In genomic region chr17:74682028-74682427, GRCh38 we compare ENCODE assay signal across 18 cellular contexts. TPM values are rescaled to one million over a fixed set of nuclear protein-coding genes. Genes with fewer than 3 reads are reported as not detected.
"Had no signal": no experiment of that assay in that cellular context is flagged by ENCODE, and none has a peak within 500 bp of the region (broad histone marks: within the 10 kb centered on the region; RNA-seq: fewer than 3 reads in every experiment).

No MANE protein-coding gene starts in this region.

- H3K4me3 ChIP-seq: ascending aorta, breast epithelium, left ventricle myocardium inferior, mucosa of descending colon, pancreas, sigmoid colon, tibial artery had no signal

- ATAC-seq: activated CD8-positive, alpha-beta T cell treated with anti-CD3 and anti-CD28 coated beads, Interleukin-2, amount 10 ng/mL, durations not matched to agents 7 days and 5 days; activated T-cell treated with anti-CD3 and anti-CD28 coated beads, Interleukin-2, amount 50 U/mL, for 4 hours; mucosa of descending colon had no signal

- H3K27ac ChIP-seq: ascending aorta, breast epithelium, left ventricle myocardium inferior, pancreas, sigmoid colon, tibial artery had no signal

- DNase-seq: activated CD4-positive, alpha-beta T cell treated with anti-CD3 and anti-CD28 coated beads, Interleukin-2, amount 10 ng/mL, durations not matched to agents 24 days and 14 days; activated CD8-positive, alpha-beta T cell treated with anti-CD3 and anti-CD28 coated beads, Interleukin-2, amount 10 ng/mL, durations not matched to agents 7 days and 5 days; activated naive CD4-positive, alpha-beta T cell treated with anti-CD3 and anti-CD28 coated beads, Interleukin-2, amount 50 U/mL, for 16 hours; activated T-cell treated with anti-CD3 and anti-CD28 coated beads, Interleukin-2, amount 50 U/mL, for 4 hours; cortex of kidney; effector CD4-positive, alpha-beta T cell; head of caudate nucleus; left ventricle myocardium inferior; mammary epithelial cell; mucosa of descending colon; naive B cell; pancreas; sigmoid colon; stimulated activated naive CD4-positive, alpha-beta T cell; tibial artery had no signal

- H3K9me3 ChIP-seq: ascending aorta, breast epithelium, left ventricle myocardium inferior, mucosa of descending colon, pancreas, sigmoid colon, tibial artery had no signal

- H3K4me1 ChIP-seq: ascending aorta, breast epithelium, pancreas, sigmoid colon, tibial artery had no signal

- H3K36me3 ChIP-seq: ascending aorta, breast epithelium, left ventricle myocardium inferior, pancreas, sigmoid colon, tibial artery had no signal

- H3K27me3 ChIP-seq: ascending aorta had no signal

RNA-seq across cellular contexts. Expression of gene CD300LF, which starts 30.7 kb away (rescaled TPM):
- total RNA-seq: activated CD4-positive, alpha-beta T cell treated with anti-CD3 and anti-CD28 coated beads, Interleukin-2, amount 10 ng/mL, durations not matched to agents 24 days and 14 days; activated CD8-positive, alpha-beta T cell treated with anti-CD3 and anti-CD28 coated beads, Interleukin-2, amount 10 ng/mL, durations not matched to agents 7 days and 5 days; activated T-cell treated with anti-CD3 and anti-CD28 coated beads, Interleukin-2, amount 50 U/mL, for 4 hours; ascending aorta; kidney epithelial cell; mammary epithelial cell had no signal
- polyA plus RNA-seq: mammary epithelial cell had no signal

RNA-seq across cellular contexts. Expression of gene RAB37, which starts 55.0 kb away (rescaled TPM):
- total RNA-seq: kidney epithelial cell, mammary epithelial cell had no signal
- polyA plus RNA-seq: mammary epithelial cell had no signal

RNA-seq across cellular contexts. Expression of gene CD300E, which starts 58.5 kb away (rescaled TPM):
- total RNA-seq: activated CD4-positive, alpha-beta T cell treated with anti-CD3 and anti-CD28 coated beads, Interleukin-2, amount 10 ng/mL, durations not matched to agents 24 days and 14 days; activated CD8-positive, alpha-beta T cell treated with anti-CD3 and anti-CD28 coated beads, Interleukin-2, amount 10 ng/mL, durations not matched to agents 7 days and 5 days; activated T-cell treated with anti-CD3 and anti-CD28 coated beads, Interleukin-2, amount 50 U/mL, for 4 hours; kidney epithelial cell; mammary epithelial cell had no signal
- polyA plus RNA-seq: mammary epithelial cell had no signal
